ENCODE assay signal across 29 cellular contexts in the genomic region with DNA sequence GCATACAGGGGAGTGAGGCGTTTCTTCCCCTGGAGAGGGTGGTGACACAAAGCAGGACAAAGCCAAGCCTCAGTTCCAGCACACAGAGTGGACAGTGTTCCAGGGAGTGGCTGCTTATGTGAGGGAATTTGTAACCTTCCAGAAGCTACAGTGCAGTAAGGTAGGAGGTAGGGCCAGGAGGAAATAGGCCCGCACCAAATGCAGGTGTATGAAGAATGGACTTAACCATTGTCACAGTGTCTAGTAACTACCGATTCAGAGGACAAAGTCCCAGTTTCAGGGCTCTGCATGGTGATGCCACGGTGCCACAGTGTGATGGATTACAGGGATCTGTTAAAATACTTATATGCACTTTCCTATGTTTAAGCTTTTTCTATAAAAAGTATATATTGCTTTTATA.
A peak's percentile ranks its signal among the peaks of the same experiment; 100 is the strongest.
DNase-seq lines count a peak whose midpoint lies in the region; ATAC-seq, FAIRE-seq and TF ChIP-seq lines count a peak whose summit lies in the region.
"Had no signal": no experiment of that assay in that cellular context is flagged by ENCODE, and none has a peak within 500 bp of the region (broad histone marks: within the 10 kb centered on the region; RNA-seq: fewer than 3 reads in every experiment).

No MANE protein-coding gene starts in this region.

- peaks cover 6% of the 10 kb centered on the region for H3K36me3 Mint-ChIP-seq in stimulated activated effector memory CD8-positive, alpha-beta T cell treated with anti-CD3 and anti-CD28 coated beads, Interleukin-12 subunit alpha, Interleukin-12 subunit beta, amount 100 ng/mL, for 72 hours
- H3K36me3 Mint-ChIP-seq in nephron progenitor cell (ENCODE audit: low read depth), result no peaks in the 10 kb centered on the region
- H3K36me3 Mint-ChIP-seq: CD14-positive monocyte had no signal

- H4K5ac ChIP-seq in H1 (ENCODE audit: insufficient read length, low read depth, low read length), result no peak overlapping the region

- H2BK20ac ChIP-seq in H1 (ENCODE audit: low read length), result no peak overlapping the region

- H3K27ac ChIP-seq in H1 (ENCODE audit: low read depth, low read length) (no peak overlapping the region), neuronal stem cell (replicated peaks; ENCODE audit: low read length) (no peak overlapping the region)
- H3K27ac ChIP-seq: BLaER1 had no signal

- CTCF ChIA-PET in H1 (lab: Charles Lee; ENCODE audit: partially characterized antibody), result interaction anchor here (0.5 to 2.0 kb wide), 8 partner anchors 11 to 203 kb away, joined by 3 to 6 read pairs (median 4); no protein-coding TSS in a partner anchor

- H3K9ac ChIP-seq in H1 (replicated peaks in 1 of 4; ENCODE audit: extremely low read depth in 1 of 4, low read depth in 3 of 4, low read length in 3 of 4) (no peak overlapping the region), neuronal stem cell (ENCODE audit: low read depth, low read length, poor library complexity) (no peak overlapping the region)
- H3K9ac ChIP-seq: BLaER1 had no signal

- H3K27me3 ChIP-seq in H1 (replicated peaks in 1 of 4; ENCODE audit: control insufficient read depth in 3 of 4, extremely low read depth in 1 of 4, insufficient read depth in 3 of 4, low read length in 3 of 4) (no peaks in the 10 kb centered on the region), neuronal stem cell (ENCODE audit: control insufficient read depth in 3 of 3, insufficient read depth in 3 of 3, low read depth in 1 of 3, low read length in 3 of 3) (no peaks in the 10 kb centered on the region)
- H3K27me3 ChIP-seq: BE2C, BLaER1 had no signal

- H3K9me3 ChIP-seq in H1 (ENCODE audit: insufficient read depth in 2 of 2, low read depth in 1 of 2, low read length in 1 of 2) (no peaks in the 10 kb centered on the region), neuronal stem cell (replicated peaks in 1 of 2; ENCODE audit: control insufficient read depth in 2 of 2, insufficient read depth in 1 of 2, low read depth in 1 of 2, low read length in 2 of 2) (no peaks in the 10 kb centered on the region)
- H3K9me3 ChIP-seq: BE2C, BLaER1 had no signal

- no peak overlapping the region for H3K14ac ChIP-seq in H1 (ENCODE audit: insufficient read length)
- H3K14ac ChIP-seq in neuronal stem cell (ENCODE audit: low read length), result no peak overlapping the region

- H3K56ac ChIP-seq in H1 (replicated peaks; ENCODE audit: insufficient read length, low read depth, low read length), result no peak overlapping the region

- H4K20me1 ChIP-seq in H1 (replicated peaks in 1 of 2; ENCODE audit: control insufficient read depth in 1 of 2, insufficient read depth in 2 of 2, low read length in 2 of 2), result no peaks in the 10 kb centered on the region
- H4K20me1 ChIP-seq: BLaER1 had no signal

- in situ Hi-C loops in GM13977 (cut with MboI; ENCODE audit: low pct_unique_long_range_greater_than_20kb, low sequenced_read_pairs, unreplicated experiment), result no loop called here

- H2AK5ac ChIP-seq in H1 (ENCODE audit: low read depth, low read length) (no peak overlapping the region), neuronal stem cell (ENCODE audit: low read depth, low read length) (no peak overlapping the region)

- no peak overlapping the region for H3K18ac ChIP-seq in H1 (ENCODE audit: extremely low read depth, low read length)
- H3K18ac ChIP-seq in neuronal stem cell (ENCODE audit: low read length), result peak overlapping the region; percentile 60

- WGBS in H1 (ENCODE audit: extremely low coverage in 1 of 2, insufficient coverage in 1 of 2, insufficient read length in 1 of 2, insufficient replicate concordance in 2 of 2, low coverage in 1 of 2, low lambda C conversion rate in 2 of 2, missing lambda C conversion rate in 1 of 2), 2 experiments, result 93% methylated on average over 4 of the region's 4 CpGs; no CpG with 5 or more reads in 1 of the 2 experiments
- WGBS in neuronal stem cell (ENCODE audit: extremely low coverage in 2 of 2, insufficient read length in 2 of 2, insufficient replicate concordance in 1 of 2), 2 donors, result no CpG with 5 or more reads among the region's 4 CpGs

- TF ChIP-seq CTCF in H1 (IDR thresholded peaks at IDR 0.05; ENCODE audit: control extremely low read depth in 1 of 3, insufficient read depth in 1 of 3, low read depth in 1 of 3, low read length in 3 of 3), result no peak
- TF ChIP-seq CTCF in nephron progenitor cell (IDR thresholded peaks at IDR 0.05), result no peak
- no peak for TF ChIP-seq CTCF in GM13977 (IDR thresholded peaks at IDR 0.05; ENCODE audit: extremely low read depth, insufficient read depth, missing control alignments)

- H3K9me3 Mint-ChIP-seq in stimulated activated effector memory CD8-positive, alpha-beta T cell treated with anti-CD3 and anti-CD28 coated beads, Interleukin-12 subunit alpha, Interleukin-12 subunit beta, amount 100 ng/mL, for 72 hours, result no peaks in the 10 kb centered on the region
- no peaks in the 10 kb centered on the region for H3K9me3 Mint-ChIP-seq in nephron progenitor cell
- H3K9me3 Mint-ChIP-seq: CD14-positive monocyte; CD8-positive, alpha-beta memory T cell had no signal

- H2BK120ac ChIP-seq in H1 (replicated peaks; ENCODE audit: low read depth, low read length) (no peak overlapping the region), neuronal stem cell (ENCODE audit: low read depth, low read length) (no peak overlapping the region)

- H3K27ac Mint-ChIP-seq in stimulated activated effector memory CD8-positive, alpha-beta T cell treated with anti-CD3 and anti-CD28 coated beads, Interleukin-12 subunit alpha, Interleukin-12 subunit beta, amount 100 ng/mL, for 72 hours, result peak overlapping the region; percentile 50
- H3K27ac Mint-ChIP-seq in nephron progenitor cell, result no peak overlapping the region

- POLR2A ChIA-PET in H1 (lab: Charles Lee; ENCODE audit: partially characterized antibody), result no interaction called here

- TF ChIP-seq RAD21 in H1 (IDR thresholded peaks at IDR 0.05 in 1 of 2, conservative IDR thresholded peaks at IDR 0.05 in 1 of 2; ENCODE audit: low read depth in 2 of 2, low read length in 2 of 2), result no peak

- H2BK5ac ChIP-seq in H1 (ENCODE audit: low read depth, low read length), result no peak overlapping the region
- peak overlapping the region; percentile 15 for H2BK5ac ChIP-seq in neuronal stem cell (ENCODE audit: low read length)

- no peak for DNase-seq in H1 (ENCODE audit: low read depth in 1 of 2, low spot score in 2 of 2)
- DNase-seq in left colon, result no peak
- DNase-seq in neuronal stem cell (ENCODE audit: low spot score), result no peak
- no peak for DNase-seq in stimulated activated effector memory CD8-positive, alpha-beta T cell treated with anti-CD3 and anti-CD28 coated beads, Interleukin-12 subunit alpha, Interleukin-12 subunit beta, amount 100 ng/mL, for 72 hours (ENCODE audit: low spot score in 2 of 2)
- DNase-seq in nephron progenitor cell, result no peak
- DNase-seq in iPS-NIHi11 (ENCODE audit: low spot score), result no peak
- no peak for DNase-seq in GM13977 (ENCODE audit: low spot score)
- DNase-seq: 8988T; ACHN; BE2C; C1 segment of cervical spinal cord; CD4-positive, alpha-beta memory T cell; CD4-positive, CD25-positive, alpha-beta regulatory T cell; CD8-positive, alpha-beta memory T cell; COR-L47; DMS 273 treated with DMSO at 0.1 percent for 48 hours; DMS153; DMS53; DMS79; DND-41; EL; GDM1 had no signal

- H3K4ac ChIP-seq in H1 (replicated peaks; ENCODE audit: insufficient read length, low read depth, low read length) (no peak overlapping the region), neuronal stem cell (ENCODE audit: low read length) (no peak overlapping the region)

- no peak for FAIRE-seq in H1 (lab: Jason Lieb, UNC)
- FAIRE-seq: A204.1, GM12878, GM12892, GM19239 had no signal

- no peak overlapping the region for H4K8ac ChIP-seq in H1 (ENCODE audit: extremely low read depth, insufficient read depth, low read length)
- H4K8ac ChIP-seq in neuronal stem cell (ENCODE audit: low read depth, low read length), result no peak overlapping the region

- H2BK15ac ChIP-seq in H1 (ENCODE audit: low read length) (peak overlapping the region; percentile 3; the same call in 1 of the 2 replicates), neuronal stem cell (ENCODE audit: low read length) (peak overlapping the region; percentile 49)

- ATAC-seq in left colon (peak; percentile 80), HG02623 (IDR thresholded peaks at IDR 0.05; ENCODE audit: unreplicated experiment) (no peak)
- no peak for ATAC-seq in stimulated activated effector memory CD8-positive, alpha-beta T cell treated with anti-CD3 and anti-CD28 coated beads, Interleukin-12 subunit alpha, Interleukin-12 subunit beta, amount 100 ng/mL, for 72 hours
- ATAC-seq: GM12878 had no signal

- no peaks in the 10 kb centered on the region; the same call in 1 of the 2 replicates for H3K79me1 ChIP-seq in H1 (ENCODE audit: low read depth, low read length)
- H3K79me1 ChIP-seq in neuronal stem cell (ENCODE audit: low read depth, low read length), result no peaks in the 10 kb centered on the region

- H2AFZ ChIP-seq in H1 (ENCODE audit: low read length) (no peak overlapping the region), neuronal stem cell (ENCODE audit: low read length) (no peak overlapping the region)

- H3K4me1 ChIP-seq in H1 (replicated peaks in 1 of 4; ENCODE audit: control insufficient read depth in 3 of 4, insufficient read depth in 4 of 4, low read length in 3 of 4) (peaks cover 0 to 4% (median 0%) of the 10 kb centered on the region in 4 experiments; a peak in 2 of 7 replicates), neuronal stem cell (ENCODE audit: control insufficient read depth in 2 of 2, insufficient read depth in 1 of 2, low read depth in 1 of 2, low read length in 2 of 2) (peaks cover 0 to 15% of the 10 kb centered on the region in 2 donors)
- H3K4me1 ChIP-seq: BE2C, BLaER1 had no signal

- peaks cover 9% of the 10 kb centered on the region for H3K27me3 Mint-ChIP-seq in nephron progenitor cell (ENCODE audit: low read depth, poor library complexity)
- H3K27me3 Mint-ChIP-seq: CD4-positive, alpha-beta memory T cell; CD4-positive, CD25-positive, alpha-beta regulatory T cell had no signal

- TF ChIP-seq POLR2A in H1 (IDR thresholded peaks at IDR 0.05; ENCODE audit: control extremely low read depth in 1 of 2, low read depth in 2 of 2, low read length in 2 of 2), result no peak

- H3K4me3 Mint-ChIP-seq in stimulated activated effector memory CD8-positive, alpha-beta T cell treated with anti-CD3 and anti-CD28 coated beads, Interleukin-12 subunit alpha, Interleukin-12 subunit beta, amount 100 ng/mL, for 72 hours, result no peak overlapping the region
- H3K4me3 Mint-ChIP-seq in nephron progenitor cell, result no peak overlapping the region
- H3K4me3 Mint-ChIP-seq: CD14-positive monocyte; CD4-positive, alpha-beta memory T cell; CD4-positive, CD25-positive, alpha-beta regulatory T cell had no signal

- H3K23ac ChIP-seq in H1 (ENCODE audit: insufficient read length) (no peak overlapping the region), neuronal stem cell (ENCODE audit: low read depth, low read length, poor library complexity) (no peak overlapping the region)

- no peak for TF ChIP-seq EP300 in H1 (IDR thresholded peaks at IDR 0.05; ENCODE audit: borderline replicate concordance in 1 of 2, low read depth in 2 of 2, low read length in 2 of 2)

- H3K4me2 ChIP-seq in H1 (ENCODE audit: insufficient read depth in 1 of 2, low read depth in 2 of 2, low read length in 2 of 2) (no peak overlapping the region), neuronal stem cell (ENCODE audit: insufficient read depth, low read length, poor library complexity, severe bottlenecking) (no peak overlapping the region)
- H3K4me2 ChIP-seq: BLaER1 had no signal

- peaks cover 21% of the 10 kb centered on the region for H3K4me1 Mint-ChIP-seq in stimulated activated effector memory CD8-positive, alpha-beta T cell treated with anti-CD3 and anti-CD28 coated beads, Interleukin-12 subunit alpha, Interleukin-12 subunit beta, amount 100 ng/mL, for 72 hours
- H3K4me1 Mint-ChIP-seq in nephron progenitor cell, result no peaks in the 10 kb centered on the region
- H3K4me1 Mint-ChIP-seq: CD14-positive monocyte had no signal

- H3K4me3 ChIP-seq in H1 (ENCODE audit: extremely low read depth in 1 of 4, insufficient read depth in 2 of 4, low read depth in 3 of 4, low read length in 4 of 4), result no peak overlapping the region
- H3K4me3 ChIP-seq in neuronal stem cell (ENCODE audit: low read length in 2 of 2), result no peak overlapping the region
- H3K4me3 ChIP-seq: BLaER1, GM12878 had no signal

- no peaks in the 10 kb centered on the region for H3K79me2 ChIP-seq in H1 (ENCODE audit: control insufficient read depth in 1 of 2, insufficient read depth in 2 of 2, low read length in 2 of 2)

- H3K36me3 ChIP-seq in H1 (ENCODE audit: control insufficient read depth in 2 of 4, insufficient read depth in 4 of 4, low read length in 3 of 4) (no peaks in the 10 kb centered on the region), neuronal stem cell (replicated peaks in 1 of 2; ENCODE audit: control insufficient read depth in 2 of 2, insufficient read depth in 2 of 2, low read length in 2 of 2) (no peaks in the 10 kb centered on the region)
- H3K36me3 ChIP-seq: BE2C, BLaER1 had no signal

- H4K91ac ChIP-seq in H1 (replicated peaks; ENCODE audit: insufficient read length, low read length), result peak overlapping the region; percentile 7
- no peak overlapping the region for H4K91ac ChIP-seq in neuronal stem cell (ENCODE audit: low read depth, low read length, poor library complexity)

- H2BK12ac ChIP-seq in H1 (ENCODE audit: low read depth, low read length) (peak overlapping the region; percentile 54; the same call in 1 of the 2 replicates), neuronal stem cell (ENCODE audit: low read length) (peak overlapping the region; percentile 63)

- intact Hi-C loops in left colon (cut with DNase I, micrococcal nuclease), result no loop called here

- no peaks in the 10 kb centered on the region for H3K23me2 ChIP-seq in H1 (ENCODE audit: low read depth, low read length)
